In genomic region chr17:82458885-82459424, GRCh38 we compare ENCODE assay signal across 1 cellular context.
TF ChIP-seq lines count a peak whose summit lies in the region.

No MANE protein-coding gene starts in this region.

TF ChIP-seq in HepG2, 621 proteins besides CTCF, POLR2A, EP300 and RAD21 (continued from another document and continues in another):
- TF ChIP-seq, protein P1, sequence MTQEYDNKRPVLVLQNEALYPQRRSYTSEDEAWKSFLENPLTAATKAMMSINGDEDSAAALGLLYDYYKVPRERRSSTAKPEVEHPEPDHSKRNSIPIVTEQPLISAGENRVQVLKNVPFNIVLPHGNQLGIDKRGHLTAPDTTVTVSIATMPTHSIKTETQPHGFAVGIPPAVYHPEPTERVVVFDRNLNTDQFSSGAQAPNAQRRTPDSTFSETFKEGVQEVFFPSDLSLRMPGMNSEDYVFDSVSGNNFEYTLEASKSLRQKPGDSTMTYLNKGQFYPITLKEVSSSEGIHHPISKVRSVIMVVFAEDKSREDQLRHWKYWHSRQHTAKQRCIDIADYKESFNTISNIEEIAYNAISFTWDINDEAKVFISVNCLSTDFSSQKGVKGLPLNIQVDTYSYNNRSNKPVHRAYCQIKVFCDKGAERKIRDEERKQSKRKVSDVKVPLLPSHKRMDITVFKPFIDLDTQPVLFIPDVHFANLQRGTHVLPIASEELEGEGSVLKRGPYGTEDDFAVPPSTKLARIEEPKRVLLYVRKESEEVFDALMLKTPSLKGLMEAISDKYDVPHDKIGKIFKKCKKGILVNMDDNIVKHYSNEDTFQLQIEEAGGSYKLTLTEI (CRISPR knock-in tag; conservative IDR thresholded peaks at IDR 0.05): no peak
- TF ChIP-seq NFIB (CRISPR knock-in tag; IDR thresholded peaks at IDR 0.05; ENCODE audit: borderline replicate concordance) (no peak), FOXM1 (CRISPR knock-in tag; IDR thresholded peaks at IDR 0.05) (no peak), ZXDC (CRISPR knock-in tag; IDR thresholded peaks at IDR 0.05) (peak; percentile 59; the same call in 1 of the 2 replicates), FLYWCH1 (CRISPR knock-in tag; IDR thresholded peaks at IDR 0.05) (no peak), POLR2AphosphoS5 (IDR thresholded peaks at IDR 0.05; ENCODE audit: low read depth, low read length) (no peak), MAZ (IDR thresholded peaks at IDR 0.05; ENCODE audit: borderline replicate concordance, low read depth, low read length) (no peak), MAZ (CRISPR knock-in tag; IDR thresholded peaks at IDR 0.05; ENCODE audit: low read depth) (no peak; the same call in 1 of the 2 replicates), PHB2 (IDR thresholded peaks at IDR 0.05; ENCODE audit: partially characterized antibody) (no peak), AHR (CRISPR knock-in tag; IDR thresholded peaks at IDR 0.05) (no peak), RARA (CRISPR knock-in tag; IDR thresholded peaks at IDR 0.05) (no peak), ZBTB43 (CRISPR knock-in tag; conservative IDR thresholded peaks at IDR 0.05) (peak; percentile 32; the same call in 1 of the 2 replicates), SNAPC2 (CRISPR knock-in tag; IDR thresholded peaks at IDR 0.05) (no peak), RBM39 (IDR thresholded peaks at IDR 0.05; ENCODE audit: low read depth, low read length, poor library complexity, severe bottlenecking) (no peak), HDAC1 (CRISPR knock-in tag; IDR thresholded peaks at IDR 0.05) (peak; percentile 67), ATRX (CRISPR knock-in tag; IDR thresholded peaks at IDR 0.05; ENCODE audit: borderline replicate concordance) (no peak), GPBP1L1 (CRISPR knock-in tag; IDR thresholded peaks at IDR 0.05) (no peak), ESRRA (CRISPR knock-in tag; IDR thresholded peaks at IDR 0.05; ENCODE audit: low read depth) (no peak), CENPT (CRISPR knock-in tag; IDR thresholded peaks at IDR 0.05; ENCODE audit: low read depth) (peak; percentile 74; the same call in 1 of the 2 replicates), TBX2 (CRISPR knock-in tag; IDR thresholded peaks at IDR 0.05; ENCODE audit: borderline replicate concordance) (no peak), EHMT2 (IDR thresholded peaks at IDR 0.05; ENCODE audit: borderline replicate concordance, low read depth, low read length) (no peak), ATF2 (CRISPR knock-in tag; IDR thresholded peaks at IDR 0.05) (no peak), U2AF2 (IDR thresholded peaks at IDR 0.05; ENCODE audit: low read depth, low read length) (0 out of 2 replicates have a peak, but pooled peaks have one; percentile 61), RNF2 (conservative IDR thresholded peaks at IDR 0.05; ENCODE audit: low read depth) (0 out of 2 replicates have a peak, but pooled peaks have one; percentile 28), MIXL1 (CRISPR knock-in tag; IDR thresholded peaks at IDR 0.05) (no peak), ZNF577 (CRISPR knock-in tag; IDR thresholded peaks at IDR 0.05; ENCODE audit: borderline replicate concordance, low read depth) (no peak), CHCHD3 (CRISPR knock-in tag; IDR thresholded peaks at IDR 0.05) (no peak), NRL (CRISPR knock-in tag; IDR thresholded peaks at IDR 0.05; ENCODE audit: borderline replicate concordance) (peak; percentile 11; the same call in 1 of the 2 replicates), KLF16 (CRISPR knock-in tag; IDR thresholded peaks at IDR 0.05) (no peak; a peak in 1 of 4 replicates), ZNF121 (CRISPR knock-in tag; IDR thresholded peaks at IDR 0.05) (peak; percentile 5; the same call in 1 of the 2 replicates), ATF6 (CRISPR knock-in tag; conservative IDR thresholded peaks at IDR 0.05) (no peak)
- TF ChIP-seq, protein P2, sequence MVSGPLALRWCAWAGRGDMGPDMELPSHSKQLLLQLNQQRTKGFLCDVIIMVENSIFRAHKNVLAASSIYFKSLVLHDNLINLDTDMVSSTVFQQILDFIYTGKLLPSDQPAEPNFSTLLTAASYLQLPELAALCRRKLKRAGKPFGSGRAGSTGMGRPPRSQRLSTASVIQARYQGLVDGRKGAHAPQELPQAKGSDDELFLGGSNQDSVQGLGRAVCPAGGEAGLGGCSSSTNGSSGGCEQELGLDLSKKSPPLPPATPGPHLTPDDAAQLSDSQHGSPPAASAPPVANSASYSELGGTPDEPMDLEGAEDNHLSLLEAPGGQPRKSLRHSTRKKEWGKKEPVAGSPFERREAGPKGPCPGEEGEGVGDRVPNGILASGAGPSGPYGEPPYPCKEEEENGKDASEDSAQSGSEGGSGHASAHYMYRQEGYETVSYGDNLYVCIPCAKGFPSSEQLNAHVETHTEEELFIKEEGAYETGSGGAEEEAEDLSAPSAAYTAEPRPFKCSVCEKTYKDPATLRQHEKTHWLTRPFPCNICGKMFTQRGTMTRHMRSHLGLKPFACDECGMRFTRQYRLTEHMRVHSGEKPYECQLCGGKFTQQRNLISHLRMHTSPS (CRISPR knock-in tag; IDR thresholded peaks at IDR 0.05; ENCODE audit: low read depth): no peak
- TF ChIP-seq, protein P3, sequence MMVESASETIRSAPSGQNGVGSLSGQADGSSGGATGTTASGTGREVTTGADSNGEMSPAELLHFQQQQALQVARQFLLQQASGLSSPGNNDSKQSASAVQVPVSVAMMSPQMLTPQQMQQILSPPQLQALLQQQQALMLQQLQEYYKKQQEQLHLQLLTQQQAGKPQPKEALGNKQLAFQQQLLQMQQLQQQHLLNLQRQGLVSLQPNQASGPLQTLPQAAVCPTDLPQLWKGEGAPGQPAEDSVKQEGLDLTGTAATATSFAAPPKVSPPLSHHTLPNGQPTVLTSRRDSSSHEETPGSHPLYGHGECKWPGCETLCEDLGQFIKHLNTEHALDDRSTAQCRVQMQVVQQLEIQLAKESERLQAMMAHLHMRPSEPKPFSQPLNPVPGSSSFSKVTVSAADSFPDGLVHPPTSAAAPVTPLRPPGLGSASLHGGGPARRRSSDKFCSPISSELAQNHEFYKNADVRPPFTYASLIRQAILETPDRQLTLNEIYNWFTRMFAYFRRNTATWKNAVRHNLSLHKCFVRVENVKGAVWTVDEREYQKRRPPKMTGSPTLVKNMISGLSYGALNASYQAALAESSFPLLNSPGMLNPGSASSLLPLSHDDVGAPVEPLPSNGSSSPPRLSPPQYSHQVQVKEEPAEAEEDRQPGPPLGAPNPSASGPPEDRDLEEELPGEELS (CRISPR knock-in tag; IDR thresholded peaks at IDR 0.05): no peak
- TF ChIP-seq, protein P4, sequence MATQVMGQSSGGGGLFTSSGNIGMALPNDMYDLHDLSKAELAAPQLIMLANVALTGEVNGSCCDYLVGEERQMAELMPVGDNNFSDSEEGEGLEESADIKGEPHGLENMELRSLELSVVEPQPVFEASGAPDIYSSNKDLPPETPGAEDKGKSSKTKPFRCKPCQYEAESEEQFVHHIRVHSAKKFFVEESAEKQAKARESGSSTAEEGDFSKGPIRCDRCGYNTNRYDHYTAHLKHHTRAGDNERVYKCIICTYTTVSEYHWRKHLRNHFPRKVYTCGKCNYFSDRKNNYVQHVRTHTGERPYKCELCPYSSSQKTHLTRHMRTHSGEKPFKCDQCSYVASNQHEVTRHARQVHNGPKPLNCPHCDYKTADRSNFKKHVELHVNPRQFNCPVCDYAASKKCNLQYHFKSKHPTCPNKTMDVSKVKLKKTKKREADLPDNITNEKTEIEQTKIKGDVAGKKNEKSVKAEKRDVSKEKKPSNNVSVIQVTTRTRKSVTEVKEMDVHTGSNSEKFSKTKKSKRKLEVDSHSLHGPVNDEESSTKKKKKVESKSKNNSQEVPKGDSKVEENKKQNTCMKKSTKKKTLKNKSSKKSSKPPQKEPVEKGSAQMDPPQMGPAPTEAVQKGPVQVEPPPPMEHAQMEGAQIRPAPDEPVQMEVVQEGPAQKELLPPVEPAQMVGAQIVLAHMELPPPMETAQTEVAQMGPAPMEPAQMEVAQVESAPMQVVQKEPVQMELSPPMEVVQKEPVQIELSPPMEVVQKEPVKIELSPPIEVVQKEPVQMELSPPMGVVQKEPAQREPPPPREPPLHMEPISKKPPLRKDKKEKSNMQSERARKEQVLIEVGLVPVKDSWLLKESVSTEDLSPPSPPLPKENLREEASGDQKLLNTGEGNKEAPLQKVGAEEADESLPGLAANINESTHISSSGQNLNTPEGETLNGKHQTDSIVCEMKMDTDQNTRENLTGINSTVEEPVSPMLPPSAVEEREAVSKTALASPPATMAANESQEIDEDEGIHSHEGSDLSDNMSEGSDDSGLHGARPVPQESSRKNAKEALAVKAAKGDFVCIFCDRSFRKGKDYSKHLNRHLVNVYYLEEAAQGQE (IDR thresholded peaks at IDR 0.05; ENCODE audit: borderline replicate concordance in 1 of 2, low read depth in 1 of 2, low read length in 2 of 2): no peak
- TF ChIP-seq, protein P5, sequence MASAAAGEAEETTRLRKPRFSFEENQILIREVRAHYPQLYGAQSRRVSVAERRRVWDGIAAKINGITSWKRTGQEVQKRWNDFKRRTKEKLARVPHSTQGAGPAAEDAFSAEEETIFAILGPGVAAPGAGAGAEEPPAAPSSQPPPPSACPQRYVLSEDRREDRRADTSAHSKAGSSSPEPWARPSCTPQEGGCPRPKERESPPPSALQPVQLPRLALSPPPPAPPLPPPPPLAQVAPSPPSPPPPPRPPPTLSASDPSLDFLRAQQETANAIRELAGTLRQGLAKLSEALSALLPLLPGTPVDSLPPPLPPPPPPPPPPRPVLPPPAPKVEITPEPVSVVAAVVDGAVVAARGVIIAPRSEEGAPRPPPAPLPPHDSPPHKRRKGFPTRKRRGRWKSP (CRISPR knock-in tag; IDR thresholded peaks at IDR 0.05): no peak; the same call in 1 of the 2 replicates
- TF ChIP-seq, protein P6, sequence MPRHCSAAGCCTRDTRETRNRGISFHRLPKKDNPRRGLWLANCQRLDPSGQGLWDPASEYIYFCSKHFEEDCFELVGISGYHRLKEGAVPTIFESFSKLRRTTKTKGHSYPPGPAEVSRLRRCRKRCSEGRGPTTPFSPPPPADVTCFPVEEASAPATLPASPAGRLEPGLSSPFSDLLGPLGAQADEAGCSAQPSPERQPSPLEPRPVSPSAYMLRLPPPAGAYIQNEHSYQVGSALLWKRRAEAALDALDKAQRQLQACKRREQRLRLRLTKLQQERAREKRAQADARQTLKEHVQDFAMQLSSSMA (CRISPR knock-in tag; IDR thresholded peaks at IDR 0.05): no peak
- TF ChIP-seq, protein P7, sequence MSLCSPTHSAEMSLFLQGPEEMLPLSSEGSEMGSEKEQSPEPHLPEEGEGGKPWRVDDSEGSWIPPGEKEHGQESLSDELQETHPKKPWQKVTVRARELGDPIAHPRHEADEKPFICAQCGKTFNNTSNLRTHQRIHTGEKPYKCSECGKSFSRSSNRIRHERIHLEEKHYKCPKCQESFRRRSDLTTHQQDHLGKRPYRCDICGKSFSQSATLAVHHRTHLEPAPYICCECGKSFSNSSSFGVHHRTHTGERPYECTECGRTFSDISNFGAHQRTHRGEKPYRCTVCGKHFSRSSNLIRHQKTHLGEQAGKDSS (CRISPR knock-in tag; IDR thresholded peaks at IDR 0.05; ENCODE audit: borderline replicate concordance, low read depth): no peak
